Comparison of ENCODE assay signal across 1 cellular context in genomic region chr16:84229421-84229820, GRCh38.
TF ChIP-seq lines count a peak whose summit lies in the region.

No MANE protein-coding gene starts in this region.

TF ChIP-seq in K562, 482 proteins besides CTCF, POLR2A, EP300 and RAD21:
- TF ChIP-seq ZBTB1 (CRISPR knock-in tag; IDR thresholded peaks at IDR 0.05; ENCODE audit: borderline replicate concordance, low read depth) = 0 out of 2 replicates have a peak, but pooled peaks have one; percentile 19
- TF ChIP-seq CTBP1 (IDR thresholded peaks at IDR 0.05; ENCODE audit: borderline replicate concordance) = no peak
- no peak for TF ChIP-seq ZNF124 (CRISPR knock-in tag; IDR thresholded peaks at IDR 0.05)
